Comparison of ENCODE assay signal across 25 cellular contexts in the genomic region with DNA sequence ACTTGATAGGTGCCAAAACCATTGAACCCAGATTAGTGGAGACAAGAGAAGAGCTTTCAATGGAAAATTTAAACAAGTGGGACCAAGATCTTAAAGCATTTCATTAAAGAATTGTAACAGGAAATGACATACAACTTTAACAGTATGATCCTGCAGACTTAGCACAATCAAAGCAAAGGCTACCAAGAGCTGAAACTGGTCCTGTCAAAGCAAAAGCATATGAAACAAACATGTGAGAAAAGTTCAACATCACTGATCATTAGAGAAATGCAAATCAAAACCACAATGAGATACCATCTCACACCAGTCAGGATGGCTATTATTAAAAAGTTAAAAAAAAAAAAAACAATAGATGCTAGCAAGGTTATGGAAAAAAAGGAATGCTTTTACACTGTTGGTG.
DNase-seq lines count a peak whose midpoint lies in the region; ATAC-seq and TF ChIP-seq lines count a peak whose summit lies in the region.
"Had no signal": no experiment of that assay in that cellular context is flagged by ENCODE, and none has a peak within 500 bp of the region (broad histone marks: within the 10 kb centered on the region; RNA-seq: fewer than 3 reads in every experiment).

No MANE protein-coding gene starts in this region.

- H3K27me3 ChIP-seq in smooth muscle cell (ENCODE audit: low read depth): no peaks in the 10 kb centered on the region
- H3K27me3 ChIP-seq in colonic mucosa: no peaks in the 10 kb centered on the region

- H3K27ac ChIP-seq in smooth muscle cell (ENCODE audit: low read depth): no peak overlapping the region
- no peak overlapping the region for H3K27ac ChIP-seq in colonic mucosa
- H3K27ac ChIP-seq: A549, C4-2B had no signal

- H3K36me3 ChIP-seq in smooth muscle cell (ENCODE audit: low read depth) (no peaks in the 10 kb centered on the region), colonic mucosa (no peaks in the 10 kb centered on the region)

- intact Hi-C loops in colonic mucosa (cut with DNase I): no loop called here

- no peak overlapping the region for H3K9ac ChIP-seq in smooth muscle cell (ENCODE audit: low read depth)
- no peak overlapping the region for H3K9ac ChIP-seq in colonic mucosa (ENCODE audit: low read depth in 2 of 2, low read length in 2 of 2)
- H3K9ac ChIP-seq: SK-N-SH had no signal

- H3K79me2 ChIP-seq in smooth muscle cell (ENCODE audit: low read depth): no peaks in the 10 kb centered on the region

- no peaks in the 10 kb centered on the region for H4K20me1 ChIP-seq in smooth muscle cell (ENCODE audit: low read depth)

- TF ChIP-seq CTCF in smooth muscle cell (IDR thresholded peaks at IDR 0.05; ENCODE audit: borderline replicate concordance, insufficient read depth, poor library complexity, severe bottlenecking): no peak
- no peak for TF ChIP-seq CTCF in colonic mucosa (IDR thresholded peaks at IDR 0.05)

- H3K9me3 ChIP-seq in smooth muscle cell (replicated peaks; ENCODE audit: low read depth): no peaks in the 10 kb centered on the region
- H3K9me3 ChIP-seq in colonic mucosa: no peaks in the 10 kb centered on the region
- H3K9me3 ChIP-seq: A549, Caco-2, SK-N-SH had no signal

- H3K4me1 ChIP-seq in smooth muscle cell (ENCODE audit: low read depth): no peaks in the 10 kb centered on the region
- H3K4me1 ChIP-seq in colonic mucosa: no peaks in the 10 kb centered on the region
- H3K4me1 ChIP-seq: A549, Caco-2 had no signal

- H3F3A ChIP-seq in smooth muscle cell (ENCODE audit: low read depth): no peaks in the 10 kb centered on the region

- no peak overlapping the region for H2AFZ ChIP-seq in smooth muscle cell (ENCODE audit: low read depth)

- H3K4me3 ChIP-seq in smooth muscle cell (no peak overlapping the region), colonic mucosa (no peak overlapping the region)
- H3K4me3 ChIP-seq: A549 had no signal

- no peak overlapping the region for H3K4me2 ChIP-seq in smooth muscle cell
- H3K4me2 ChIP-seq: A549, SK-N-SH had no signal

- ATAC-seq in GM18867 (IDR thresholded peaks at IDR 0.05; ENCODE audit: unreplicated experiment) (peak; percentile 99), GM21526 (IDR thresholded peaks at IDR 0.05; ENCODE audit: low FRiP score, unreplicated experiment) (peak; percentile 72), HG03432 (IDR thresholded peaks at IDR 0.05; ENCODE audit: unreplicated experiment) (peak; percentile 75)
- ATAC-seq: A549; CD8-positive, alpha-beta T cell; HCT116; PC-3 had no signal

- no peak for DNase-seq in NCI-H2171 (lab: John Stamatoyannopoulos, UW)
- no peak for DNase-seq in smooth muscle cell (lab: John Stamatoyannopoulos, UW; ENCODE audit: unreplicated experiment)
- no peak for DNase-seq in colonic mucosa
- no peak for DNase-seq in iPS-NIHi7 (ENCODE audit: extremely low spot score)
- DNase-seq: AML-193; Caco-2; CD8-positive, alpha-beta T cell; KBM-7; NCI-H1048; NCI-H1417; NCI-H1694; NCI-H2081; NCI-H226; NCI-H510A; NCI-H69; PC-3; SK-N-SH; SW 1271; T-helper 9 cell had no signal
